ENCODE assay signal across 7 cellular contexts in the genomic region with DNA sequence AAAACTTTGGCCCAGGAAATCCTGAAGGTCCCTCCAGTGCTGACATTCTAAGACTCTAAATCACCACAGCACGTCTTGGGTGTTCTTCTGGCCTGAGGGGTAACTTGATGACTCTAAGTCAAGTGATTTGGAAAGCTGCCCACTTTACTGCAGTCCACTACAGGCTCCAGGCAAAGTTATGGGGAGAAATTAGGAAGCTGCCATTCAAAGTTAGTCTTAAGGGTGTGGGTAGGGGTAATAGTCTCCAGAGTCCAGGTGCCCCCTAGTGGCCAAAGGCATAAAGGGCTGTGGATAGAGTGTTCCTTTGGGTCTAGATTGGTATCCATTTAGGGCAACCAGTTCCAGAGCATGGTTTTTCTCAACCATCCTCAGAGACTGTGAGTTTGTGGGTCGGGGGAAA. TPM values are rescaled to one million over a fixed set of nuclear protein-coding genes. Genes with fewer than 3 reads are reported as not detected.
DNase-seq lines count a peak whose midpoint lies in the region; ATAC-seq and TF ChIP-seq lines count a peak whose summit lies in the region.

No MANE protein-coding gene starts in this region.

- H3K27me3 ChIP-seq in dorsolateral prefrontal cortex: peaks cover 0 to 75% (median 36%) of the 10 kb centered on the region in 45 donors

- H3K4me3 ChIP-seq in dorsolateral prefrontal cortex: no peak overlapping the region

- intact Hi-C loops in dorsolateral prefrontal cortex (cut with DNase I): loop anchor here (2.0 to 5.0 kb wide), 5 partner anchors 40 to 525 kb away; no protein-coding TSS in a partner anchor

- peak; percentile 74 for TF ChIP-seq CTCF in GM13976 (IDR thresholded peaks at IDR 0.05; ENCODE audit: borderline replicate concordance, control extremely low read depth, extremely low read depth, insufficient read depth, missing control alignments)
- TF ChIP-seq CTCF in dorsolateral prefrontal cortex (IDR thresholded peaks at IDR 0.05 in 54 of 56, conservative IDR thresholded peaks at IDR 0.05 in 2 of 56; ENCODE audit: low read depth in 1 of 56, partially characterized antibody in 56 of 56): peak; percentile 33 to 80 (median 68)

- in situ Hi-C loops in GM13976 (cut with MboI; ENCODE audit: low sequenced_read_pairs, unreplicated experiment): loop anchor here (25.0 kb wide), 1 partner anchor 155 kb away; no protein-coding TSS in a partner anchor

- peak; percentile 54 for DNase-seq in GM13976 (ENCODE audit: low spot score)
- peak; percentile 62 for DNase-seq in NCI-H748 (lab: John Stamatoyannopoulos, UW; ENCODE audit: unreplicated experiment)
- peak; percentile 47 for DNase-seq in activated CD4-positive, alpha-beta T cell treated with anti-CD3 and anti-CD28 coated beads, Interleukin-2, amount 50 U/mL, for 1 hour
- DNase-seq in dorsolateral prefrontal cortex: peak; percentile 24 to 74 (median 50)
- peak; percentile 45 to 58 for DNase-seq in lung microvascular endothelial cell (ENCODE audit: low read depth in 2 of 2)
- DNase-seq in stimulated activated CD8-positive, alpha-beta memory T cell treated with anti-CD3 and anti-CD28 coated beads, Interleukin-2, amount 100 ng/mL, for 1 hour (ENCODE audit: low read depth in 2 of 2): peak; percentile 9 to 19

- no peak overlapping the region for H3K27ac ChIP-seq in dorsolateral prefrontal cortex

- peak; percentile 93 for ATAC-seq in HG02943 (IDR thresholded peaks at IDR 0.05; ENCODE audit: low read depth, unreplicated experiment)

RNA-seq across cellular contexts. Expression of a gene that starts 38.7 kb away (rescaled TPM):
- total RNA-seq in dorsolateral prefrontal cortex: 10 to 100 TPM in 119 of 120 experiments, 1 to 10 TPM in 1; 9.2 to 23.2 (median 14.5) TPM
- 0.44 and 0.60 TPM in 2 replicates for total RNA-seq in lung microvascular endothelial cell
